10 cellular contexts compared by ENCODE assay signal in the genomic region with DNA sequence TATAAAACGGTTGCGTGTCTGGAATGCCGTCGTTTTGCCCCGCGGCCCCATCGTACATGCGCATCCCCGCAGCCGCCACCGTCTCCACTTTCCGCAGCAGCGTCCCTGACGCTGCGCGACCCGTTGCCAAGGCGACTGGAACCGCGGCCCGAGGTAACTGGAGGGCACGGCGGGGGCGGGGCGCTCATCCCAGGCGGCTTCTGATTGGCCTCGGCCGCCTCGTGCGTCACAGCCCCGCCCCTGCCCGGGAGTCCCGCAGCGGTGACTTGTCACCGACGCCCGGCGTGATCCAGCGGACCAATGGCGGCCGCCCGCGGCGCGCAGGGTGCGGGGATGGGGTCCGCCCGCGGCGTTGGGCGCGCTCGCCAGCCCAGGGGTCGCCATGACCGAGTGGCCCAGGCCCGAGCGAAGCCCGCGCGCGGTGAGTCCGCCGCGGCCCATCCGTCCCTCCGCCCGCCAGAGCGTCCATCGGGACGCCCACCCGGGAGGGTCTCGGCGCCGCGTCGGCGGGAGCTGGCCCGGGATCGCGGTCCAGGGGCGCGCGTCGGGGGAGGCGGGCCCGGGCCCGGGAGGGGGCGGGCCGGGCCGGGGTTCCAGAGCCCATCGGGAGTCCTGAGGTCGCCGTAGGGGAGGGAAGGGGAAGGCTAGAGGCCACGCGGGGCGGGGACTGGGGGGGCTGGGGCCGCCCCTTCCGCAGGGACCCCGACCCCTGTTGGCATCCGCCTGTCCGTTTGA. TPM values are rescaled to one million over a fixed set of nuclear protein-coding genes. Genes with fewer than 3 reads are reported as not detected.
DNase-seq lines count a peak whose midpoint lies in the region; ATAC-seq and TF ChIP-seq lines count a peak whose summit lies in the region.
"Had no signal": no experiment of that assay in that cellular context is flagged by ENCODE, and none has a peak within 500 bp of the region (broad histone marks: within the 10 kb centered on the region; RNA-seq: fewer than 3 reads in every experiment).

A gene with protein sequence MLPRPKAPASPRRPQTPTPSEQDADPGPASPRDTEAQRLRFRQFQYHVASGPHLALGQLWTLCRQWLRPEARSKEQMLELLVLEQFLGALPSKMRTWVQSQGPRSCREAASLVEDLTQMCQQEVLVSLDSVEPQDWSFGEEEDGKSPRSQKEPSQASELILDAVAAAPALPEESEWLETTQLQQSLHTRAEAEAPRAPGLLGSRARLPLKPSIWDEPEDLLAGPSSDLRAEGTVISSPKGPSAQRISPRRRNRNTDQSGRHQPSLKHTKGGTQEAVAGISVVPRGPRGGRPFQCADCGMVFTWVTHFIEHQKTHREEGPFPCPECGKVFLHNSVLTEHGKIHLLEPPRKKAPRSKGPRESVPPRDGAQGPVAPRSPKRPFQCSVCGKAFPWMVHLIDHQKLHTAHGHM (plus strand): TSS at position 285 of the 735 bp plus-strand sequence. CDS start 3,812 bp downstream, outside the sequence.

- H3K9me3 Mint-ChIP-seq in nephron, result peaks cover 30% of the 10 kb centered on the region

- intact Hi-C loops in transverse colon (cut with DNase I; ENCODE audit: low total_unique reads), result no loop called here

- H3K4me3 ChIP-seq in H7 (ENCODE audit: insufficient read depth, low read depth, low read length), result peak within 1 kb of the TSS; percentile 37; the same call in 1 of the 2 replicates
- H3K4me3 ChIP-seq in fibroblast of villous mesenchyme (ENCODE audit: low read depth, low read length), result peak within 1 kb of the TSS; percentile 33
- H3K4me3 ChIP-seq in transverse colon, result peak within 1 kb of the TSS in 3 of 4 donors; percentile 35 to 48 (median 35)

- H3K4me1 Mint-ChIP-seq in nephron, result no peaks in the 10 kb centered on the region

- no peaks in the 10 kb centered on the region for H3K4me1 ChIP-seq in transverse colon

- 55% methylated on average over 60 of the region's 101 CpGs; no CpG with 5 or more reads in 1 of the 2 donors for WGBS in transverse colon (ENCODE audit: low coverage in 1 of 2), 2 donors

- no peak for TF ChIP-seq CTCF in fibroblast of villous mesenchyme (IDR thresholded peaks at IDR 0.05; ENCODE audit: insufficient read depth, low read depth, low read length)
- TF ChIP-seq CTCF in nephron (IDR thresholded peaks at IDR 0.05; ENCODE audit: unreplicated experiment in 3 of 3), result no peak
- no peak for TF ChIP-seq CTCF in transverse colon (IDR thresholded peaks at IDR 0.05)

- peaks cover 6 to 7% of the 10 kb centered on the region in 2 donors for H3K9me3 ChIP-seq in transverse colon

- in situ Hi-C loops in transverse colon (cut with MboI; ENCODE audit: low pct_ligation_motif_present in 1 of 4, low pct_unique_long_range_greater_than_20kb in 1 of 4, low sequenced_read_pairs in 3 of 4), result no loop called here

- no peak for TF ChIP-seq POLR2A in transverse colon (IDR thresholded peaks at IDR 0.05)

- TF ChIP-seq EP300 in transverse colon (IDR thresholded peaks at IDR 0.05; ENCODE audit: low read depth), result no peak

- H3K36me3 Mint-ChIP-seq in nephron (ENCODE audit: low read depth), result peaks cover 16% of the 10 kb centered on the region

- H3K27ac Mint-ChIP-seq in nephron, result peak within 1 kb of the TSS; percentile 37 to 83 (median 69)

- H3K36me3 ChIP-seq in H7 (replicated peaks; ENCODE audit: control insufficient read depth, insufficient read depth, low read length) (no peaks in the 10 kb centered on the region), transverse colon (no peaks in the 10 kb centered on the region)

- ATAC-seq in GM21528 (IDR thresholded peaks at IDR 0.05; ENCODE audit: low FRiP score, unreplicated experiment) (no peak), GM19035 (IDR thresholded peaks at IDR 0.05; ENCODE audit: unreplicated experiment) (no peak)

- H3K27me3 ChIP-seq in H7 (ENCODE audit: control insufficient read depth, insufficient read depth, low read length), result no peaks in the 10 kb centered on the region
- no peaks in the 10 kb centered on the region for H3K27me3 ChIP-seq in transverse colon

- peak within 1 kb of the TSS in 1 of 4 donors; percentile 63 for H3K27ac ChIP-seq in transverse colon
- H3K27ac ChIP-seq: KMS-11 had no signal

- H3K4me3 Mint-ChIP-seq in nephron, result peak within 1 kb of the TSS; percentile 82 to 88 (median 88)

- DNase-seq in H7 (peak; percentile 90), fibroblast of villous mesenchyme (ENCODE audit: low read depth) (peak; percentile 68), transverse colon (peak; percentile 66), DMS53 treated with DMSO at 0.1 percent for 48 hours (lab: John Stamatoyannopoulos, UW; ENCODE audit: unreplicated experiment) (no peak)
- peak; percentile 57 for DNase-seq in activated CD8-positive, alpha-beta memory T cell treated with anti-CD3 and anti-CD28 coated beads for 24 hours

- H3K27me3 Mint-ChIP-seq in nephron (ENCODE audit: low read depth), result peaks cover 5% of the 10 kb centered on the region

RNA-seq across cellular contexts. Expression of the gene that starts here (rescaled TPM):
- total RNA-seq in H7 (2014; rRNA removed; shearing (Covaris generic)), result not detected in 2 replicates
- total RNA-seq in fibroblast of villous mesenchyme (not detected in 2 replicates), transverse colon (not detected)
- total RNA-seq: skeletal muscle tissue had no signal

Comparison
In these comparisons a context has a peak if more than half of its experiments do, and no peak if none do; other contexts are left out.
1. Peak in DNase-seq and H3K4me3 ChIP-seq in H7; RNA of the gene not detected or under 1 TPM.
2. Peak in DNase-seq and H3K4me3 ChIP-seq in fibroblast of villous mesenchyme; RNA of the gene not detected or under 1 TPM.
3. Peak in DNase-seq and H3K4me3 ChIP-seq in transverse colon; RNA of the gene not detected or under 1 TPM.